ENCODE assay signal across 8 cellular contexts in genomic region chr1:194289569-194290266, GRCh38.
DNase-seq lines count a peak whose midpoint lies in the region; ATAC-seq, FAIRE-seq and TF ChIP-seq lines count a peak whose summit lies in the region.

No MANE protein-coding gene starts in this region.

- H3K27ac Mint-ChIP-seq in activated CD4-positive, alpha-beta T cell treated with anti-CD3 and anti-CD28 coated beads, Interleukin-2, amount 10 ng/mL, durations not matched to agents 24 days and 14 days: peak overlapping the region; percentile 37

- no peak for FAIRE-seq in RCC 7860 (lab: Jason Lieb, UNC)

- no peaks in the 10 kb centered on the region for H3K27me3 Mint-ChIP-seq in activated CD4-positive, alpha-beta T cell treated with anti-CD3 and anti-CD28 coated beads, Interleukin-2, amount 10 ng/mL, durations not matched to agents 24 days and 14 days

- no peaks in the 10 kb centered on the region for H3K4me1 ChIP-seq in right cardiac atrium (ENCODE audit: control insufficient read depth, insufficient read depth, low read length)

- no peaks in the 10 kb centered on the region for H3K9me3 Mint-ChIP-seq in activated CD4-positive, alpha-beta T cell treated with anti-CD3 and anti-CD28 coated beads, Interleukin-2, amount 10 ng/mL, durations not matched to agents 24 days and 14 days

- DNase-seq in activated CD4-positive, alpha-beta T cell treated with anti-CD3 and anti-CD28 coated beads, Interleukin-2, amount 10 ng/mL, durations not matched to agents 24 days and 14 days: peak; percentile 78
- peak; percentile 11 for DNase-seq in stimulated activated CD4-positive, alpha-beta T cell treated with anti-CD3 and anti-CD28 coated beads, Interleukin-4, amount 100 ng/mL, for 1 hour
- DNase-seq in RCC 7860 (ENCODE audit: low spot score) (no peak), right cardiac atrium (no peak), head of caudate nucleus (no peak)

- WGBS in right cardiac atrium: 87% methylated on average over 6 of the region's 6 CpGs

- H3K4me3 Mint-ChIP-seq in activated CD4-positive, alpha-beta T cell treated with anti-CD3 and anti-CD28 coated beads, Interleukin-2, amount 10 ng/mL, durations not matched to agents 24 days and 14 days: no peak overlapping the region

- H3K4me3 ChIP-seq in right cardiac atrium (ENCODE audit: low read length): no peak overlapping the region

- no peaks in the 10 kb centered on the region for H3K9me3 ChIP-seq in right cardiac atrium (ENCODE audit: control insufficient read depth, low read length)

- H3K36me3 Mint-ChIP-seq in activated CD4-positive, alpha-beta T cell treated with anti-CD3 and anti-CD28 coated beads, Interleukin-2, amount 10 ng/mL, durations not matched to agents 24 days and 14 days (ENCODE audit: low read depth): no peaks in the 10 kb centered on the region

- no peak overlapping the region for H3K27ac ChIP-seq in right cardiac atrium (ENCODE audit: low read length)

- no peaks in the 10 kb centered on the region for H3K27me3 ChIP-seq in right cardiac atrium (ENCODE audit: control insufficient read depth, insufficient read depth)

- intact Hi-C loops in activated CD4-positive, alpha-beta T cell treated with anti-CD3 and anti-CD28 coated beads, Interleukin-2, amount 10 ng/mL, durations not matched to agents 24 days and 14 days (cut with micrococcal nuclease): loop anchor here (10.0 kb wide), 2 partner anchors 1165 to 1485 kb away; partner anchors contain the start of genes CDC73 and RGS2
- intact Hi-C loops in right cardiac atrium (cut with DNase I) (loop anchor here in 2 of 4 donors (10.0 kb wide), 2 partner anchors 1095 to 1105 kb away; partner anchors contain the start of gene B3GALT2 (in 1 of the 2)), head of caudate nucleus (cut with DNase I) (no loop called here)

- peaks cover 10% of the 10 kb centered on the region for H3K4me1 Mint-ChIP-seq in activated CD4-positive, alpha-beta T cell treated with anti-CD3 and anti-CD28 coated beads, Interleukin-2, amount 10 ng/mL, durations not matched to agents 24 days and 14 days

- ATAC-seq in GM19324 (IDR thresholded peaks at IDR 0.05; ENCODE audit: low FRiP score, unreplicated experiment): peak; percentile 93
- ATAC-seq in HG03108 (IDR thresholded peaks at IDR 0.05; ENCODE audit: unreplicated experiment): peak; percentile 97
- no peak for ATAC-seq in right cardiac atrium
- ATAC-seq in SK-N-SH treated with all-trans-retinoic acid at 6 μM for 48 hours: no peak

TF ChIP-seq in SK-N-SH treated with all-trans-retinoic acid at 6 μM for 48 hours, 23 proteins besides CTCF, POLR2A, EP300 and RAD21:
- TF ChIP-seq BACH2 (CRISPR knock-in tag; IDR thresholded peaks at IDR 0.05; ENCODE audit: borderline replicate concordance) (no peak), ZFP30 (CRISPR knock-in tag; IDR thresholded peaks at IDR 0.05) (no peak), PATZ1 (CRISPR knock-in tag; IDR thresholded peaks at IDR 0.05; ENCODE audit: borderline replicate concordance) (no peak), ZFP3 (CRISPR knock-in tag; IDR thresholded peaks at IDR 0.05) (no peak), CREB5 (CRISPR knock-in tag; IDR thresholded peaks at IDR 0.05; ENCODE audit: low read depth) (no peak), RARB (CRISPR knock-in tag; IDR thresholded peaks at IDR 0.05) (no peak), ZNF70 (CRISPR knock-in tag; IDR thresholded peaks at IDR 0.05) (no peak), ESRRG (CRISPR knock-in tag; IDR thresholded peaks at IDR 0.05) (no peak), ZNF565 (CRISPR knock-in tag; conservative IDR thresholded peaks at IDR 0.05; ENCODE audit: low read depth) (no peak), ISL1 (CRISPR knock-in tag; IDR thresholded peaks at IDR 0.05) (no peak), OSR1 (CRISPR knock-in tag; IDR thresholded peaks at IDR 0.05) (no peak), SNAI2 (CRISPR knock-in tag; IDR thresholded peaks at IDR 0.05) (no peak), TCF4 (CRISPR knock-in tag; IDR thresholded peaks at IDR 0.05; ENCODE audit: borderline replicate concordance) (no peak), TOX (CRISPR knock-in tag; IDR thresholded peaks at IDR 0.05; ENCODE audit: borderline replicate concordance) (no peak), ZC3H10 (CRISPR knock-in tag; IDR thresholded peaks at IDR 0.05) (no peak), POU6F1 (CRISPR knock-in tag; IDR thresholded peaks at IDR 0.05; ENCODE audit: borderline replicate concordance, low read depth) (no peak)
- TF ChIP-seq, protein P1, sequence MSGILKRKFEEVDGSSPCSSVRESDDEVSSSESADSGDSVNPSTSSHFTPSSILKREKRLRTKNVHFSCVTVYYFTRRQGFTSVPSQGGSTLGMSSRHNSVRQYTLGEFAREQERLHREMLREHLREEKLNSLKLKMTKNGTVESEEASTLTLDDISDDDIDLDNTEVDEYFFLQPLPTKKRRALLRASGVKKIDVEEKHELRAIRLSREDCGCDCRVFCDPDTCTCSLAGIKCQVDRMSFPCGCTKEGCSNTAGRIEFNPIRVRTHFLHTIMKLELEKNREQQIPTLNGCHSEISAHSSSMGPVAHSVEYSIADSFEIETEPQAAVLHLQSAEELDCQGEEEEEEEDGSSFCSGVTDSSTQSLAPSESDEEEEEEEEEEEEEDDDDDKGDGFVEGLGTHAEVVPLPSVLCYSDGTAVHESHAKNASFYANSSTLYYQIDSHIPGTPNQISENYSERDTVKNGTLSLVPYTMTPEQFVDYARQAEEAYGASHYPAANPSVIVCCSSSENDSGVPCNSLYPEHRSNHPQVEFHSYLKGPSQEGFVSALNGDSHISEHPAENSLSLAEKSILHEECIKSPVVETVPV (CRISPR knock-in tag; IDR thresholded peaks at IDR 0.05): no peak
- TF ChIP-seq, protein P2, sequence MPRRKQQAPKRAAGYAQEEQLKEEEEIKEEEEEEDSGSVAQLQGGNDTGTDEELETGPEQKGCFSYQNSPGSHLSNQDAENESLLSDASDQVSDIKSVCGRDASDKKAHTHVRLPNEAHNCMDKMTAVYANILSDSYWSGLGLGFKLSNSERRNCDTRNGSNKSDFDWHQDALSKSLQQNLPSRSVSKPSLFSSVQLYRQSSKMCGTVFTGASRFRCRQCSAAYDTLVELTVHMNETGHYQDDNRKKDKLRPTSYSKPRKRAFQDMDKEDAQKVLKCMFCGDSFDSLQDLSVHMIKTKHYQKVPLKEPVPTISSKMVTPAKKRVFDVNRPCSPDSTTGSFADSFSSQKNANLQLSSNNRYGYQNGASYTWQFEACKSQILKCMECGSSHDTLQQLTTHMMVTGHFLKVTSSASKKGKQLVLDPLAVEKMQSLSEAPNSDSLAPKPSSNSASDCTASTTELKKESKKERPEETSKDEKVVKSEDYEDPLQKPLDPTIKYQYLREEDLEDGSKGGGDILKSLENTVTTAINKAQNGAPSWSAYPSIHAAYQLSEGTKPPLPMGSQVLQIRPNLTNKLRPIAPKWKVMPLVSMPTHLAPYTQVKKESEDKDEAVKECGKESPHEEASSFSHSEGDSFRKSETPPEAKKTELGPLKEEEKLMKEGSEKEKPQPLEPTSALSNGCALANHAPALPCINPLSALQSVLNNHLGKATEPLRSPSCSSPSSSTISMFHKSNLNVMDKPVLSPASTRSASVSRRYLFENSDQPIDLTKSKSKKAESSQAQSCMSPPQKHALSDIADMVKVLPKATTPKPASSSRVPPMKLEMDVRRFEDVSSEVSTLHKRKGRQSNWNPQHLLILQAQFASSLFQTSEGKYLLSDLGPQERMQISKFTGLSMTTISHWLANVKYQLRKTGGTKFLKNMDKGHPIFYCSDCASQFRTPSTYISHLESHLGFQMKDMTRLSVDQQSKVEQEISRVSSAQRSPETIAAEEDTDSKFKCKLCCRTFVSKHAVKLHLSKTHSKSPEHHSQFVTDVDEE (CRISPR knock-in tag; IDR thresholded peaks at IDR 0.05): no peak

Comparison
In these comparisons a context has a peak if more than half of its experiments do, and no peak if none do; other contexts are left out.
1. ATAC-seq: peak in GM19324 (single experiment) and HG03108 (single experiment); none in right cardiac atrium (0 of 2) and SK-N-SH treated with all-trans-retinoic acid at 6 μM for 48 hours (single experiment).
2. DNase-seq: peak in activated CD4-positive, alpha-beta T cell treated with anti-CD3 and anti-CD28 coated beads, Interleukin-2, amount 10 ng/mL, durations not matched to agents 24 days and 14 days (single experiment) and stimulated activated CD4-positive, alpha-beta T cell treated with anti-CD3 and anti-CD28 coated beads, Interleukin-4, amount 100 ng/mL, for 1 hour (single experiment); none in RCC 7860 (single experiment), right cardiac atrium (0 of 3) and head of caudate nucleus (0 of 42).